11 cellular contexts compared by ENCODE assay signal in genomic region chr11:75508051-75508561, GRCh38. TPM values are rescaled to one million over a fixed set of nuclear protein-coding genes. Genes with fewer than 3 reads are reported as not detected.
A peak's percentile ranks its signal among the peaks of the same experiment; 100 is the strongest.
DNase-seq lines count a peak whose midpoint lies in the region; ATAC-seq and TF ChIP-seq lines count a peak whose summit lies in the region.
"Had no signal": no experiment of that assay in that cellular context is flagged by ENCODE, and none has a peak within 500 bp of the region (broad histone marks: within the 10 kb centered on the region; RNA-seq: fewer than 3 reads in every experiment).

No MANE protein-coding gene starts in this region.

- POLR2A ChIA-PET in activated CD8-positive, alpha-beta T cell treated with anti-CD3 and anti-CD28 coated beads for 36 hours (lab: Charles Lee) = interaction anchor here (0.6 to 1.0 kb wide), 2 partner anchors 22 to 107 kb away, joined by 4 read pairs; no protein-coding TSS in a partner anchor

- ATAC-seq in GM18909 (IDR thresholded peaks at IDR 0.05; ENCODE audit: poor library complexity, unreplicated experiment) = peak; percentile 63
- peak; percentile 91 for ATAC-seq in activated CD8-positive, alpha-beta T cell treated with anti-CD3 and anti-CD28 coated beads for 36 hours
- no peak for ATAC-seq in GM19455 (IDR thresholded peaks at IDR 0.05; ENCODE audit: unreplicated experiment)
- ATAC-seq: left ventricle myocardium superior had no signal

- H3K4me2 ChIP-seq in osteoblast (ENCODE audit: insufficient read depth, low read length) = no peak overlapping the region

- no peaks in the 10 kb centered on the region for H3K9me3 Mint-ChIP-seq in activated CD8-positive, alpha-beta T cell treated with anti-CD3 and anti-CD28 coated beads for 36 hours
- H3K9me3 Mint-ChIP-seq in chondrocyte (ENCODE audit: low read depth) = no peaks in the 10 kb centered on the region

- no peak overlapping the region for H3K27ac ChIP-seq in osteoblast (ENCODE audit: low read depth, low read length)
- H3K27ac ChIP-seq: epithelial cell of prostate had no signal

- H3K27me3 ChIP-seq in osteoblast (ENCODE audit: insufficient read depth, low read length) (no peaks in the 10 kb centered on the region), H7 (ENCODE audit: control insufficient read depth, insufficient read depth, low read length) (no peaks in the 10 kb centered on the region)

- H3K4me1 ChIP-seq in osteoblast (ENCODE audit: insufficient read depth, low read length) = peaks cover under 1% of the 10 kb centered on the region

- DNase-seq in Kasumi-1 (lab: John Stamatoyannopoulos, UW) = peak; percentile 8 to 40
- peak; percentile 52 for DNase-seq in activated CD8-positive, alpha-beta T cell treated with anti-CD3 and anti-CD28 coated beads for 36 hours
- peak; percentile 55 for DNase-seq in osteoblast (ENCODE audit: insufficient read length, low spot score, missing footprints)
- no peak for DNase-seq in H7
- DNase-seq in chondrocyte (ENCODE audit: low spot score) = no peak
- DNase-seq in NCI-H2029 treated with DMSO at 0.1 percent for 48 hours (lab: John Stamatoyannopoulos, UW) = no peak
- DNase-seq: left ventricle myocardium superior, NCI-H2107 had no signal

- H3K79me2 ChIP-seq in osteoblast (ENCODE audit: insufficient read depth, low read length) = no peaks in the 10 kb centered on the region

- peak overlapping the region; percentile 58 for H3K27ac Mint-ChIP-seq in activated CD8-positive, alpha-beta T cell treated with anti-CD3 and anti-CD28 coated beads for 36 hours
- H3K27ac Mint-ChIP-seq in chondrocyte (ENCODE audit: unreplicated experiment) = no peak overlapping the region

- peaks cover 8% of the 10 kb centered on the region for H3K4me1 Mint-ChIP-seq in activated CD8-positive, alpha-beta T cell treated with anti-CD3 and anti-CD28 coated beads for 36 hours (ENCODE audit: low read depth)
- no peaks in the 10 kb centered on the region for H3K4me1 Mint-ChIP-seq in chondrocyte (ENCODE audit: low read depth)

- H2AFZ ChIP-seq in osteoblast (ENCODE audit: low read length) = no peak overlapping the region

- TF ChIP-seq CTCF in activated CD8-positive, alpha-beta T cell treated with anti-CD3 and anti-CD28 coated beads for 36 hours (IDR thresholded peaks at IDR 0.05) = no peak
- no peak for TF ChIP-seq CTCF in osteoblast (IDR thresholded peaks at IDR 0.05; ENCODE audit: extremely low read depth, low read depth, low read length)
- TF ChIP-seq CTCF in chondrocyte (IDR thresholded peaks at IDR 0.05) = no peak

- CTCF ChIA-PET in activated CD8-positive, alpha-beta T cell treated with anti-CD3 and anti-CD28 coated beads for 36 hours (lab: Charles Lee) = interaction anchor here (1.5 to 1.9 kb wide), 2 partner anchors 62 to 119 kb away, joined by 4 to 5 read pairs; no protein-coding TSS in a partner anchor

- H3K36me3 Mint-ChIP-seq in activated CD8-positive, alpha-beta T cell treated with anti-CD3 and anti-CD28 coated beads for 36 hours (ENCODE audit: low read depth) = no peaks in the 10 kb centered on the region
- no peaks in the 10 kb centered on the region for H3K36me3 Mint-ChIP-seq in chondrocyte (ENCODE audit: low read depth)

- intact Hi-C loops in activated CD8-positive, alpha-beta T cell treated with anti-CD3 and anti-CD28 coated beads for 36 hours (cut with micrococcal nuclease) = no loop called here

- peaks cover 5% of the 10 kb centered on the region for H4K20me1 ChIP-seq in osteoblast (ENCODE audit: insufficient read depth, low read length)

- H3K4me3 Mint-ChIP-seq in activated CD8-positive, alpha-beta T cell treated with anti-CD3 and anti-CD28 coated beads for 36 hours = no peak overlapping the region
- H3K4me3 Mint-ChIP-seq in chondrocyte (ENCODE audit: unreplicated experiment) = no peak overlapping the region

- H3K4me3 ChIP-seq in osteoblast (ENCODE audit: insufficient read depth, low read length) (no peak overlapping the region), H7 (ENCODE audit: insufficient read depth, low read depth, low read length) (no peak overlapping the region)

- no peaks in the 10 kb centered on the region for H3K27me3 Mint-ChIP-seq in activated CD8-positive, alpha-beta T cell treated with anti-CD3 and anti-CD28 coated beads for 36 hours
- no peaks in the 10 kb centered on the region for H3K27me3 Mint-ChIP-seq in chondrocyte (ENCODE audit: low read depth)

- no peaks in the 10 kb centered on the region for H3K36me3 ChIP-seq in osteoblast (ENCODE audit: insufficient read depth, low read length)
- no peaks in the 10 kb centered on the region for H3K36me3 ChIP-seq in H7 (replicated peaks; ENCODE audit: control insufficient read depth, insufficient read depth, low read length)

- no peaks in the 10 kb centered on the region for H3K9me3 ChIP-seq in osteoblast (ENCODE audit: low read depth, low read length)

RNA-seq across cellular contexts. Expression of gene GDPD5, which starts 17.6 kb away (rescaled TPM):
- total RNA-seq in activated CD8-positive, alpha-beta T cell treated with anti-CD3 and anti-CD28 coated beads for 36 hours = 10 to 100 TPM in 1 of 2 experiments, 1 to 10 TPM in 1; 7.8 to 11.0 TPM
- total RNA-seq in osteoblast (13.4 and 14.1 TPM in 2 replicates), chondrocyte (8.9 to 12.6 TPM (median 11.3 TPM) in 3 replicates)
- total RNA-seq in H7 (2014; rRNA removed; shearing (Covaris generic)) = 11.2 and 12.5 TPM in 2 replicates

RNA-seq across cellular contexts. Expression of gene SERPINH1, which starts 53.9 kb away (rescaled TPM):
- 10 to 100 TPM; 15.7 to 17.7 TPM for total RNA-seq in activated CD8-positive, alpha-beta T cell treated with anti-CD3 and anti-CD28 coated beads for 36 hours
- total RNA-seq in osteoblast (1,145 and 1,318 TPM in 2 replicates), chondrocyte (1,000 to 1,204 TPM (median 1,170 TPM) in 3 replicates)
- total RNA-seq in H7 (2014; rRNA removed; shearing (Covaris generic)) = 540 and 638 TPM in 2 replicates

Comparison
In these comparisons a context has a peak if more than half of its experiments do, and no peak if none do; other contexts are left out.
1. DNase-seq: peak in Kasumi-1 (2 of 2), activated CD8-positive, alpha-beta T cell treated with anti-CD3 and anti-CD28 coated beads for 36 hours (single experiment) and osteoblast (single experiment); none in H7 (single experiment), chondrocyte (single experiment) and NCI-H2029 treated with DMSO at 0.1 percent for 48 hours (single experiment).
2. RNA of gene SERPINH1, which starts 53.9 kb away (total RNA-seq): 1,145 to 1,318 TPM in osteoblast, 1,000 to 1,204 TPM in chondrocyte and 540 to 638 TPM in H7; 15.7 to 17.7 TPM in activated CD8-positive, alpha-beta T cell treated with anti-CD3 and anti-CD28 coated beads for 36 hours; every median in the first group is over 10 times any median in the second.